Comparison of ENCODE assay signal across 8 cellular contexts in the genomic region with DNA sequence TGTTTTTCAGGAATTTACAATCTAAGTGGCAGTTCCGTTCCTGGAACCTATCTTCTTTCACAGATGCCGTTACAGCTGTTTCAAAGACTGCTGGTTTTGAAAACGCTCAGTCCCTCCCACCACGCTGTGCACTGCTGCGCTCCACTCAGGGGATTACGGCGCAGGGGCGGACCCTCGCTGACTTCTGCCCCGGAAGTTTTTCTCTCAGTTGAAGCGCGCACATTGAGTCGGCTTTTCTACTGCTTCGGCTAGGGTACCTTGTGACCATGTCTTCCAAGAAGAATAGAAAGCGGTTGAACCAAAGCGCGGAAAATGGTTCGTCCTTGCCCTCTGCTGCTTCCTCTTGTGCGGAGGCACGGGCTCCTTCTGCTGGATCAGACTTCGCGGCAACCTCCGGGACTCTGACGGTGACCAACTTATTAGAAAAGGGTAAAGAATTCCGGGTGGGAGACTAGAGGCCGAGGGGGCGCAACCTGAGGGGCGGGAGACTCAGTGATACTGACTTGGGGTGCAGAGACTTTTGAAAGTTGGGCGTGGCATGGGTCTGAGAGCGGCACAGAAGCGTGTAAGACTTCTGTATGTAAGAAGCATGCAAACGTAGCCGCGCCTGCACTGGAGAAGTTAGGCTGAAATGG. TPM values are rescaled to one million over a fixed set of nuclear protein-coding genes. Genes with fewer than 3 reads are reported as not detected.
DNase-seq lines count a peak whose midpoint lies in the region; ATAC-seq and TF ChIP-seq lines count a peak whose summit lies in the region.

No MANE protein-coding gene starts in this region.

- no peak for TF ChIP-seq CTCF in BE2C (IDR thresholded peaks at IDR 0.05; ENCODE audit: low read depth, low read length)
- TF ChIP-seq CTCF in left lung (IDR thresholded peaks at IDR 0.05), result no peak

- H3K9me3 ChIP-seq in BE2C (no peaks in the 10 kb centered on the region), left lung (no peaks in the 10 kb centered on the region)

- H3K4me1 ChIP-seq in BE2C (no peaks in the 10 kb centered on the region; the same call in 1 of the 2 replicates), left lung (peaks cover 0 to 21% of the 10 kb centered on the region in 2 donors)

- no peaks in the 10 kb centered on the region for H3K27me3 Mint-ChIP-seq in activated CD4-positive, alpha-beta T cell treated with anti-CD3 and anti-CD28 coated beads, Interleukin-2, amount 10 ng/mL, durations not matched to agents 7 days and 5 days

- H3K27ac Mint-ChIP-seq in activated CD4-positive, alpha-beta T cell treated with anti-CD3 and anti-CD28 coated beads, Interleukin-2, amount 10 ng/mL, durations not matched to agents 7 days and 5 days, result peak overlapping the region; percentile 99

- POLR2A ChIA-PET in activated CD4-positive, alpha-beta T cell treated with anti-CD3 and anti-CD28 coated beads, Interleukin-2, amount 10 ng/mL, durations not matched to agents 7 days and 5 days (lab: Charles Lee), result interaction anchor here (1.5 kb wide), 1 partner anchor 191 kb away, joined by 5 read pairs; the partner anchor contains the start of gene BBS12

- H3K4me1 Mint-ChIP-seq in activated CD4-positive, alpha-beta T cell treated with anti-CD3 and anti-CD28 coated beads, Interleukin-2, amount 10 ng/mL, durations not matched to agents 7 days and 5 days, result peaks cover 19% of the 10 kb centered on the region

- intact Hi-C loops in left lung (cut with DNase I), result loop anchor here in 1 of 2 donors (10.0 kb wide), 1 partner anchor 318 kb away; no protein-coding TSS in a partner anchor

- H3K4me3 ChIP-seq in BE2C (ENCODE audit: low read depth, low read length) (peak overlapping the region; percentile 95), left lung (peak overlapping the region; percentile 71 to 92)

- DNase-seq in BE2C (peak; percentile 87), GM19240 (ENCODE audit: insufficient read length, low spot score) (peak; percentile 47), NCI-H526 treated with DMSO at 0.1 percent for 48 hours (lab: John Stamatoyannopoulos, UW) (peak; percentile 79), dedifferentiated amniotic fluid mesenchymal stem cell (ENCODE audit: extremely low spot score) (peak; percentile 67), left lung (peak; percentile 88 to 91)
- peak; percentile 93 for DNase-seq in activated CD4-positive, alpha-beta T cell treated with anti-CD3 and anti-CD28 coated beads, Interleukin-2, amount 10 ng/mL, durations not matched to agents 7 days and 5 days
- peak; percentile 89 for DNase-seq in stimulated activated CD4-positive, alpha-beta T cell treated with anti-CD3 and anti-CD28 coated beads, Interleukin-4, amount 100 ng/mL, for 24 hours

- no peaks in the 10 kb centered on the region for H3K27me3 ChIP-seq in BE2C
- no peaks in the 10 kb centered on the region for H3K27me3 ChIP-seq in left lung

- H3K36me3 Mint-ChIP-seq in activated CD4-positive, alpha-beta T cell treated with anti-CD3 and anti-CD28 coated beads, Interleukin-2, amount 10 ng/mL, durations not matched to agents 7 days and 5 days (ENCODE audit: low read depth), result no peaks in the 10 kb centered on the region

- H3K27ac ChIP-seq in left lung, result peak overlapping the region; percentile 80 to 82

- ATAC-seq in HG03457 (IDR thresholded peaks at IDR 0.05; ENCODE audit: unreplicated experiment) (peak; percentile 97), left lung (peak; percentile 98)

- CTCF ChIA-PET in activated CD4-positive, alpha-beta T cell treated with anti-CD3 and anti-CD28 coated beads, Interleukin-2, amount 10 ng/mL, durations not matched to agents 7 days and 5 days (lab: Charles Lee), result interaction anchor here (0.7 to 2.2 kb wide), 3 partner anchors 9 to 1134 kb away, joined by 3 to 11 read pairs (median 4); partner anchors contain the start of gene BBS12

- H3K36me3 ChIP-seq in BE2C (peaks cover 5% of the 10 kb centered on the region; the same call in 1 of the 2 replicates), left lung (no peaks in the 10 kb centered on the region)

- H3K4me3 Mint-ChIP-seq in activated CD4-positive, alpha-beta T cell treated with anti-CD3 and anti-CD28 coated beads, Interleukin-2, amount 10 ng/mL, durations not matched to agents 7 days and 5 days, result no peak overlapping the region

- no peaks in the 10 kb centered on the region for H3K9me3 Mint-ChIP-seq in activated CD4-positive, alpha-beta T cell treated with anti-CD3 and anti-CD28 coated beads, Interleukin-2, amount 10 ng/mL, durations not matched to agents 7 days and 5 days

RNA-seq across cellular contexts. Expression of gene NUDT6, which starts 0.6 kb away (rescaled TPM):
- polyA plus RNA-seq in BE2C (2012; ENCODE audit: insufficient read depth, insufficient read length, low read depth), result 9.4 TPM
- total RNA-seq in activated CD4-positive, alpha-beta T cell treated with anti-CD3 and anti-CD28 coated beads, Interleukin-2, amount 10 ng/mL, durations not matched to agents 7 days and 5 days, result 10 to 100 TPM; 10.4 to 11.8 TPM
- total RNA-seq in left lung, result 1 to 10 TPM; 5.1 to 5.5 TPM

Comparison
In these comparisons a context has a peak if more than half of its experiments do, and no peak if none do; other contexts are left out.
1. Peak in every context shown above with its lines: DNase-seq, ATAC-seq, H3K4me3 ChIP-seq and H3K27ac ChIP-seq.